Comparison of ENCODE assay signal across 1 cellular context in genomic region chr12:31682136-31682962, GRCh38.
TF ChIP-seq lines count a peak whose summit lies in the region.

No MANE protein-coding gene starts in this region.

TF ChIP-seq in WTC11, 78 proteins besides CTCF, POLR2A, EP300 and RAD21 (continued from another document):
- TF ChIP-seq ZNF532 (CRISPR knock-in tag; IDR thresholded peaks at IDR 0.05; ENCODE audit: borderline replicate concordance) (no peak), ZNF671 (CRISPR knock-in tag; IDR thresholded peaks at IDR 0.05) (no peak), KAT7 (CRISPR knock-in tag; IDR thresholded peaks at IDR 0.05; ENCODE audit: borderline replicate concordance) (no peak), NFE2L1 (CRISPR knock-in tag; IDR thresholded peaks at IDR 0.05) (no peak), ZNF219 (CRISPR knock-in tag; IDR thresholded peaks at IDR 0.05; ENCODE audit: borderline replicate concordance) (no peak), SMAD3 (CRISPR knock-in tag; IDR thresholded peaks at IDR 0.05; ENCODE audit: borderline replicate concordance) (no peak), ZNF423 (CRISPR knock-in tag; IDR thresholded peaks at IDR 0.05) (no peak), RELA (CRISPR knock-in tag; IDR thresholded peaks at IDR 0.05; ENCODE audit: borderline replicate concordance) (no peak), OVOL2 (CRISPR knock-in tag; IDR thresholded peaks at IDR 0.05; ENCODE audit: borderline replicate concordance) (no peak), ZNF317 (CRISPR knock-in tag; IDR thresholded peaks at IDR 0.05; ENCODE audit: borderline replicate concordance, low read depth) (no peak)
- TF ChIP-seq, protein P1, sequence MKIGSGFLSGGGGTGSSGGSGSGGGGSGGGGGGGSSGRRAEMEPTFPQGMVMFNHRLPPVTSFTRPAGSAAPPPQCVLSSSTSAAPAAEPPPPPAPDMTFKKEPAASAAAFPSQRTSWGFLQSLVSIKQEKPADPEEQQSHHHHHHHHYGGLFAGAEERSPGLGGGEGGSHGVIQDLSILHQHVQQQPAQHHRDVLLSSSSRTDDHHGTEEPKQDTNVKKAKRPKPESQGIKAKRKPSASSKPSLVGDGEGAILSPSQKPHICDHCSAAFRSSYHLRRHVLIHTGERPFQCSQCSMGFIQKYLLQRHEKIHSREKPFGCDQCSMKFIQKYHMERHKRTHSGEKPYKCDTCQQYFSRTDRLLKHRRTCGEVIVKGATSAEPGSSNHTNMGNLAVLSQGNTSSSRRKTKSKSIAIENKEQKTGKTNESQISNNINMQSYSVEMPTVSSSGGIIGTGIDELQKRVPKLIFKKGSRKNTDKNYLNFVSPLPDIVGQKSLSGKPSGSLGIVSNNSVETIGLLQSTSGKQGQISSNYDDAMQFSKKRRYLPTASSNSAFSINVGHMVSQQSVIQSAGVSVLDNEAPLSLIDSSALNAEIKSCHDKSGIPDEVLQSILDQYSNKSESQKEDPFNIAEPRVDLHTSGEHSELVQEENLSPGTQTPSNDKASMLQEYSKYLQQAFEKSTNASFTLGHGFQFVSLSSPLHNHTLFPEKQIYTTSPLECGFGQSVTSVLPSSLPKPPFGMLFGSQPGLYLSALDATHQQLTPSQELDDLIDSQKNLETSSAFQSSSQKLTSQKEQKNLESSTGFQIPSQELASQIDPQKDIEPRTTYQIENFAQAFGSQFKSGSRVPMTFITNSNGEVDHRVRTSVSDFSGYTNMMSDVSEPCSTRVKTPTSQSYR (CRISPR knock-in tag; IDR thresholded peaks at IDR 0.05) = peak; percentile 33; the same call in 1 of the 2 replicates
- TF ChIP-seq, protein P2, sequence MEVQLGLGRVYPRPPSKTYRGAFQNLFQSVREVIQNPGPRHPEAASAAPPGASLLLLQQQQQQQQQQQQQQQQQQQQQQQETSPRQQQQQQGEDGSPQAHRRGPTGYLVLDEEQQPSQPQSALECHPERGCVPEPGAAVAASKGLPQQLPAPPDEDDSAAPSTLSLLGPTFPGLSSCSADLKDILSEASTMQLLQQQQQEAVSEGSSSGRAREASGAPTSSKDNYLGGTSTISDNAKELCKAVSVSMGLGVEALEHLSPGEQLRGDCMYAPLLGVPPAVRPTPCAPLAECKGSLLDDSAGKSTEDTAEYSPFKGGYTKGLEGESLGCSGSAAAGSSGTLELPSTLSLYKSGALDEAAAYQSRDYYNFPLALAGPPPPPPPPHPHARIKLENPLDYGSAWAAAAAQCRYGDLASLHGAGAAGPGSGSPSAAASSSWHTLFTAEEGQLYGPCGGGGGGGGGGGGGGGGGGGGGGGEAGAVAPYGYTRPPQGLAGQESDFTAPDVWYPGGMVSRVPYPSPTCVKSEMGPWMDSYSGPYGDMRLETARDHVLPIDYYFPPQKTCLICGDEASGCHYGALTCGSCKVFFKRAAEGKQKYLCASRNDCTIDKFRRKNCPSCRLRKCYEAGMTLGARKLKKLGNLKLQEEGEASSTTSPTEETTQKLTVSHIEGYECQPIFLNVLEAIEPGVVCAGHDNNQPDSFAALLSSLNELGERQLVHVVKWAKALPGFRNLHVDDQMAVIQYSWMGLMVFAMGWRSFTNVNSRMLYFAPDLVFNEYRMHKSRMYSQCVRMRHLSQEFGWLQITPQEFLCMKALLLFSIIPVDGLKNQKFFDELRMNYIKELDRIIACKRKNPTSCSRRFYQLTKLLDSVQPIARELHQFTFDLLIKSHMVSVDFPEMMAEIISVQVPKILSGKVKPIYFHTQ (CRISPR knock-in tag; IDR thresholded peaks at IDR 0.05) = no peak
- TF ChIP-seq, protein P3, sequence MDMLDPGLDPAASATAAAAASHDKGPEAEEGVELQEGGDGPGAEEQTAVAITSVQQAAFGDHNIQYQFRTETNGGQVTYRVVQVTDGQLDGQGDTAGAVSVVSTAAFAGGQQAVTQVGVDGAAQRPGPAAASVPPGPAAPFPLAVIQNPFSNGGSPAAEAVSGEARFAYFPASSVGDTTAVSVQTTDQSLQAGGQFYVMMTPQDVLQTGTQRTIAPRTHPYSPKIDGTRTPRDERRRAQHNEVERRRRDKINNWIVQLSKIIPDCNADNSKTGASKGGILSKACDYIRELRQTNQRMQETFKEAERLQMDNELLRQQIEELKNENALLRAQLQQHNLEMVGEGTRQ (CRISPR knock-in tag; IDR thresholded peaks at IDR 0.05) = no peak
